In the genomic region with DNA sequence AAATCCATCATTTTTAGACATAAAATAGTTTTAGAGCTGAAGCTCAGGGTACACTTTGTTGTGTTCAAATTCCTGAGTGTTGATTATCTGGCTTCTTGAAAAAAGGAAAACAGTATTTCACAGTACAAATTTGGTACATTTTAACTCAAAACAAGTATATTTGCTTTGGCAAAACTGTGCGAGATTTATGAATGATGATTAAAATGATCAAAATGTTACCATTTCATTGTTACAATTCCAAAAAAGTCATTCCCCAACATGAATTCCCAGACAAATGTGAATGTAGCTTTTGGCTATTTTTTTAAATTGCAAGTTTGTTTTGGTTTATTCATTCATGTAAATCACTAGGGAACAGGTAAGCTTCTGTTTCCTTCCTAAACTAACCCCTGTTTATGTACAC, we compare ENCODE assay signal across 27 cellular contexts.
DNase-seq lines count a peak whose midpoint lies in the region; ATAC-seq and TF ChIP-seq lines count a peak whose summit lies in the region.
"Had no signal": no experiment of that assay in that cellular context is flagged by ENCODE, and none has a peak within 500 bp of the region (broad histone marks: within the 10 kb centered on the region; RNA-seq: fewer than 3 reads in every experiment).

No MANE protein-coding gene starts in this region.

- H4K20me1 ChIP-seq in PC-3 (ENCODE audit: low read length) = no peaks in the 10 kb centered on the region

- H3K27me3 ChIP-seq in PC-3 (ENCODE audit: low read length) = no peaks in the 10 kb centered on the region
- H3K27me3 ChIP-seq: foreskin keratinocyte, hepatocyte, right lobe of liver, thyroid gland had no signal

- DNase-seq in AG10803 (ENCODE audit: low read depth) = peak; percentile 75
- peak; percentile 21 for DNase-seq in PC-3
- no peak for DNase-seq in epithelial cell of prostate (ENCODE audit: low read depth, low spot score)
- no peak for DNase-seq in osteocyte (ENCODE audit: extremely low spot score, unreplicated experiment)
- DNase-seq in activated T-cell treated with anti-CD3 and anti-CD28 coated beads, Interleukin-2, amount 50 U/mL, for 72 hours = no peak
- DNase-seq in NCI-H1436 treated with DMSO at 0.1 percent for 48 hours (lab: John Stamatoyannopoulos, UW) = no peak
- no peak for DNase-seq in HT-29 (ENCODE audit: low spot score)
- DNase-seq in NCI-H526 (lab: John Stamatoyannopoulos, UW) = no peak
- DNase-seq: activated CD4-positive, alpha-beta T cell treated with anti-CD3 and anti-CD28 coated beads, Interleukin-2, amount 50 U/mL, for 4 hours; activated CD8-positive, alpha-beta memory T cell treated with anti-CD3 and anti-CD28 coated beads, Interleukin-2, amount 50 U/mL, for 48 hours; activated effector memory CD4-positive, alpha-beta T cell treated with Interleukin-2 at 50 U/mL for 16 hours; activated naive CD8-positive, alpha-beta T cell treated with anti-CD3 and anti-CD28 coated beads, Interleukin-2, amount 50 U/mL, for 24 hours; CD4-positive, alpha-beta T cell; central memory CD4-positive, alpha-beta T cell; DMS153; foreskin keratinocyte; H7; KBM-7; naive B cell; NCI-H2029 treated with DMSO at 0.1 percent for 48 hours; NCI-H510A treated with DMSO at 0.1 percent for 48 hours; right lobe of liver; stimulated activated CD4-positive, alpha-beta T cell treated with anti-CD3 and anti-CD28 coated beads, Interleukin-1b, Interleukin-23, amount 100 ng/mL, for 48 hours; stimulated activated naive B cell treated with anti-CD40 and anti-IgM and Interleukin-4, amounts not matched to agents 10 μg/mL and 1 μg/mL and 100 μg/mL, for 72 hours; thyroid gland had no signal

- H3K27ac Mint-ChIP-seq in osteocyte (ENCODE audit: unreplicated experiment) = peak overlapping the region; percentile 90
- no peak overlapping the region for H3K27ac Mint-ChIP-seq in activated T-cell treated with anti-CD3 and anti-CD28 coated beads, Interleukin-2, amount 50 U/mL, for 72 hours
- H3K27ac Mint-ChIP-seq: activated naive CD8-positive, alpha-beta T cell treated with anti-CD3 and anti-CD28 coated beads, Interleukin-2, amount 50 U/mL, for 24 hours; CD4-positive, alpha-beta T cell; memory B cell; naive B cell; stimulated activated naive B cell treated with anti-CD40 and anti-IgM and Interleukin-4, amounts not matched to agents 10 μg/mL and 1 μg/mL and 100 μg/mL, for 72 hours had no signal

- CTCF ChIA-PET in PC-3 (lab: Charles Lee) = interaction anchor here (0.5 kb wide), 1 partner anchor 251 kb away, joined by 3 read pairs; no protein-coding TSS in a partner anchor

- no peak for TF ChIP-seq CTCF in AG10803 (conservative IDR thresholded peaks at IDR 0.05; ENCODE audit: low read length)
- no peak for TF ChIP-seq CTCF in PC-3 (conservative IDR thresholded peaks at IDR 0.05; ENCODE audit: low read depth, low read length)
- TF ChIP-seq CTCF in osteocyte (IDR thresholded peaks at IDR 0.05) = no peak

- no peaks in the 10 kb centered on the region for H3K27me3 Mint-ChIP-seq in osteocyte (ENCODE audit: unreplicated experiment)
- H3K27me3 Mint-ChIP-seq in activated T-cell treated with anti-CD3 and anti-CD28 coated beads, Interleukin-2, amount 50 U/mL, for 72 hours (ENCODE audit: low read depth) = no peaks in the 10 kb centered on the region
- H3K27me3 Mint-ChIP-seq: activated naive CD8-positive, alpha-beta T cell treated with anti-CD3 and anti-CD28 coated beads, Interleukin-2, amount 50 U/mL, for 24 hours; CD4-positive, alpha-beta T cell; memory B cell; naive B cell; stimulated activated naive B cell treated with anti-CD40 and anti-IgM and Interleukin-4, amounts not matched to agents 10 μg/mL and 1 μg/mL and 100 μg/mL, for 72 hours had no signal

- POLR2A ChIA-PET in PC-3 (lab: Charles Lee; ENCODE audit: unreplicated experiment) = interaction anchor here (0.6 kb wide), 1 partner anchor 525 kb away, joined by 7 read pairs; no protein-coding TSS in a partner anchor

- H3K4me1 ChIP-seq in PC-3 (ENCODE audit: insufficient read depth, low read length) = peaks cover 54% of the 10 kb centered on the region

- intact Hi-C loops in PC-3 (cut with micrococcal nuclease) = loop anchor here (5.0 to 10.0 kb wide), 4 partner anchors 148 to 496 kb away; no protein-coding TSS in a partner anchor

- no peak overlapping the region for H2AFZ ChIP-seq in PC-3 (ENCODE audit: low read length)
- H2AFZ ChIP-seq: hepatocyte had no signal

- no peaks in the 10 kb centered on the region for H3K79me2 ChIP-seq in PC-3 (ENCODE audit: low read length)
- H3K79me2 ChIP-seq: hepatocyte had no signal

- peak overlapping the region; percentile 32; the same call in 1 of the 2 replicates for H3K4me2 ChIP-seq in PC-3 (ENCODE audit: low read length)
- H3K4me2 ChIP-seq: hepatocyte had no signal

- H3K4me1 Mint-ChIP-seq in osteocyte (ENCODE audit: unreplicated experiment) = peaks cover 75% of the 10 kb centered on the region
- H3K4me1 Mint-ChIP-seq in activated T-cell treated with anti-CD3 and anti-CD28 coated beads, Interleukin-2, amount 50 U/mL, for 72 hours (ENCODE audit: low read depth) = no peaks in the 10 kb centered on the region
- H3K4me1 Mint-ChIP-seq: activated naive CD8-positive, alpha-beta T cell treated with anti-CD3 and anti-CD28 coated beads, Interleukin-2, amount 50 U/mL, for 24 hours; memory B cell; naive B cell; stimulated activated naive B cell treated with anti-CD40 and anti-IgM and Interleukin-4, amounts not matched to agents 10 μg/mL and 1 μg/mL and 100 μg/mL, for 72 hours had no signal

- H3K9me3 Mint-ChIP-seq in osteocyte (ENCODE audit: unreplicated experiment) = peaks cover 5% of the 10 kb centered on the region
- H3K9me3 Mint-ChIP-seq in activated T-cell treated with anti-CD3 and anti-CD28 coated beads, Interleukin-2, amount 50 U/mL, for 72 hours = peaks cover 2% of the 10 kb centered on the region in 2 donors
- H3K9me3 Mint-ChIP-seq: activated naive CD8-positive, alpha-beta T cell treated with anti-CD3 and anti-CD28 coated beads, Interleukin-2, amount 50 U/mL, for 24 hours; CD4-positive, alpha-beta T cell had no signal

- H3K9me2 ChIP-seq in PC-3 (replicated peaks; ENCODE audit: low read length) = no peaks in the 10 kb centered on the region

- no peak overlapping the region for H3K4me3 ChIP-seq in AG10803 (ENCODE audit: low read length)
- no peak overlapping the region for H3K4me3 ChIP-seq in PC-3 (ENCODE audit: low read length)
- H3K4me3 ChIP-seq: hepatocyte, right lobe of liver, thyroid gland had no signal

- H3K9ac ChIP-seq in PC-3 (ENCODE audit: low read length) = no peak overlapping the region

- H3K9me3 ChIP-seq in PC-3 (ENCODE audit: low read length) = no peaks in the 10 kb centered on the region
- H3K9me3 ChIP-seq: right lobe of liver, thyroid gland had no signal

- H3K27ac ChIP-seq in PC-3 (ENCODE audit: low read length) (no peak overlapping the region), epithelial cell of prostate (peak overlapping the region; percentile 83)
- H3K27ac ChIP-seq: foreskin keratinocyte, hepatocyte, right lobe of liver had no signal

- H3F3A ChIP-seq in PC-3 (ENCODE audit: low read length, unreplicated experiment) = no peaks in the 10 kb centered on the region

- H3K36me3 ChIP-seq in PC-3 (ENCODE audit: low read depth, low read length) = no peaks in the 10 kb centered on the region
- H3K36me3 ChIP-seq: right lobe of liver, thyroid gland had no signal

- H3K36me3 Mint-ChIP-seq in osteocyte (ENCODE audit: unreplicated experiment) = peaks cover 6% of the 10 kb centered on the region
- no peaks in the 10 kb centered on the region for H3K36me3 Mint-ChIP-seq in activated T-cell treated with anti-CD3 and anti-CD28 coated beads, Interleukin-2, amount 50 U/mL, for 72 hours (ENCODE audit: insufficient read depth in 2 of 2)
- H3K36me3 Mint-ChIP-seq: memory B cell; naive B cell; stimulated activated naive B cell treated with anti-CD40 and anti-IgM and Interleukin-4, amounts not matched to agents 10 μg/mL and 1 μg/mL and 100 μg/mL, for 72 hours had no signal

- BruUV-seq in PC-3 (replicated peaks; lab: Mats Ljungman, UMichigan) = no TSS peak

- H3K4me3 Mint-ChIP-seq in osteocyte (ENCODE audit: unreplicated experiment) = no peak overlapping the region
- H3K4me3 Mint-ChIP-seq in activated T-cell treated with anti-CD3 and anti-CD28 coated beads, Interleukin-2, amount 50 U/mL, for 72 hours = no peak overlapping the region
- H3K4me3 Mint-ChIP-seq: activated naive CD8-positive, alpha-beta T cell treated with anti-CD3 and anti-CD28 coated beads, Interleukin-2, amount 50 U/mL, for 24 hours; CD4-positive, alpha-beta T cell; memory B cell; stimulated activated naive B cell treated with anti-CD40 and anti-IgM and Interleukin-4, amounts not matched to agents 10 μg/mL and 1 μg/mL and 100 μg/mL, for 72 hours had no signal

- ATAC-seq in PC-3 = no peak
- no peak for ATAC-seq in activated T-cell treated with anti-CD3 and anti-CD28 coated beads, Interleukin-2, amount 50 U/mL, for 72 hours (replicated peaks in 1 of 2)
- ATAC-seq: activated naive CD8-positive, alpha-beta T cell treated with anti-CD3 and anti-CD28 coated beads, Interleukin-2, amount 50 U/mL, for 24 hours; right lobe of liver; stimulated activated naive B cell treated with anti-CD40 and anti-IgM and Interleukin-4, amounts not matched to agents 10 μg/mL and 1 μg/mL and 100 μg/mL, for 72 hours had no signal

Comparison
In these comparisons a context has a peak if more than half of its experiments do, and no peak if none do; other contexts are left out.
1. DNase-seq: peak in AG10803 (single experiment) and PC-3 (single experiment); none in epithelial cell of prostate (single experiment), osteocyte (single experiment), activated T-cell treated with anti-CD3 and anti-CD28 coated beads, Interleukin-2, amount 50 U/mL, for 72 hours (0 of 2), NCI-H1436 treated with DMSO at 0.1 percent for 48 hours (single experiment), HT-29 (single experiment) and NCI-H526 (0 of 2).